ENCODE assay signal across 20 cellular contexts in the genomic region with DNA sequence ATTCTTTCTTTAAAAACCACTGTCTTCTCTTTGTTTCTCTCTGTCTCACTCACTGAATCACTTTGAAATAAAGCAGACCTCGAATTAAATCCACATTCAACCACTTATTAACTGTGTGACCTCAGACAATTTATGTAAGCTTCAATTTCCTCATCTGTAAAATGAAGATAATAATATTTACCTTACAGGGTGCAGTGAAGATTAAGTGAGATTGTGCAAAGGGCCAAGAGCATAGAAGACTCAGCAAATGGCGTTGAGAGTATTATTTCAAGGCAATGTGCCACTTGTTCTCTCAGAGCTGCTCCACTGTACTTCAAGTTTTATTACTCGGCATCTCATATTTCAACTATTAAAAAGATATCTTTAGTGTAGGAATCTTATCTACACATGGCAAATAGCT.
"Had no signal": no experiment of that assay in that cellular context is flagged by ENCODE, and none has a peak within 500 bp of the region (broad histone marks: within the 10 kb centered on the region; RNA-seq: fewer than 3 reads in every experiment).

No MANE protein-coding gene starts in this region.

- H3K4me3 ChIP-seq: left ventricle myocardium inferior, lower lobe of right lung, neural progenitor cell, pancreas, smooth muscle cell, suprapubic skin, thyroid gland had no signal

- H3K27ac ChIP-seq: foreskin keratinocyte, left ventricle myocardium inferior, lower lobe of right lung, neural progenitor cell, pancreas, suprapubic skin, thyroid gland had no signal

- H3K4me3 Mint-ChIP-seq: immature natural killer cell; memory B cell; mesothelial cell of epicardium; natural killer cell treated with Interleukin-12 subunit alpha and Interleukin-12 subunit beta and Interleukin-15 and Interleukin-18, amount 100 ng/mL, for 72 hours; neural progenitor cell; type B pancreatic cell had no signal

- H3K4me1 Mint-ChIP-seq: immature natural killer cell, memory B cell had no signal

- H3K36me3 Mint-ChIP-seq: immature natural killer cell; memory B cell; mesothelial cell of epicardium; natural killer cell treated with Interleukin-12 subunit alpha and Interleukin-12 subunit beta and Interleukin-15 and Interleukin-18, amount 100 ng/mL, for 72 hours; neural progenitor cell; type B pancreatic cell had no signal

- H3K9me3 ChIP-seq: left ventricle myocardium inferior, lower lobe of right lung, pancreas, suprapubic skin, thyroid gland had no signal

- H3K36me3 ChIP-seq: left ventricle myocardium inferior, lower lobe of right lung, neural progenitor cell, pancreas, suprapubic skin, thyroid gland had no signal

- H3K4me1 ChIP-seq: foreskin keratinocyte, lower lobe of right lung had no signal

- H3K9ac ChIP-seq: neural progenitor cell had no signal

- H3K27ac Mint-ChIP-seq: immature natural killer cell; memory B cell; mesothelial cell of epicardium; natural killer cell treated with Interleukin-12 subunit alpha and Interleukin-12 subunit beta and Interleukin-15 and Interleukin-18, amount 100 ng/mL, for 72 hours; neural progenitor cell; progenitor cell of endocrine pancreas; type B pancreatic cell had no signal

- DNase-seq: dermis blood vessel endothelial cell; erythroblast; foreskin keratinocyte; immature natural killer cell; left ventricle myocardium inferior; lower lobe of right lung; nucleus accumbens; pancreas; right cardiac atrium; stimulated activated CD4-positive, alpha-beta T cell treated with anti-CD3 and anti-CD28 coated beads, Interleukin-2, amount 100 ng/mL, for 48 hours; stimulated activated naive CD4-positive, alpha-beta T cell treated with Interleukin-2 at 50 U/mL for 16 hours; thyroid gland had no signal

- H3K27me3 ChIP-seq: neural progenitor cell, pancreas, suprapubic skin, thyroid gland had no signal

- H3K9me3 Mint-ChIP-seq: immature natural killer cell; memory B cell; mesothelial cell of epicardium; natural killer cell treated with Interleukin-12 subunit alpha and Interleukin-12 subunit beta and Interleukin-15 and Interleukin-18, amount 100 ng/mL, for 72 hours; neural progenitor cell had no signal

- ATAC-seq: foreskin keratinocyte; lower lobe of right lung; natural killer cell treated with Interleukin-12 subunit alpha and Interleukin-12 subunit beta and Interleukin-15 and Interleukin-18, amount 100 ng/mL, for 72 hours; right cardiac atrium had no signal
